In the genomic region with DNA sequence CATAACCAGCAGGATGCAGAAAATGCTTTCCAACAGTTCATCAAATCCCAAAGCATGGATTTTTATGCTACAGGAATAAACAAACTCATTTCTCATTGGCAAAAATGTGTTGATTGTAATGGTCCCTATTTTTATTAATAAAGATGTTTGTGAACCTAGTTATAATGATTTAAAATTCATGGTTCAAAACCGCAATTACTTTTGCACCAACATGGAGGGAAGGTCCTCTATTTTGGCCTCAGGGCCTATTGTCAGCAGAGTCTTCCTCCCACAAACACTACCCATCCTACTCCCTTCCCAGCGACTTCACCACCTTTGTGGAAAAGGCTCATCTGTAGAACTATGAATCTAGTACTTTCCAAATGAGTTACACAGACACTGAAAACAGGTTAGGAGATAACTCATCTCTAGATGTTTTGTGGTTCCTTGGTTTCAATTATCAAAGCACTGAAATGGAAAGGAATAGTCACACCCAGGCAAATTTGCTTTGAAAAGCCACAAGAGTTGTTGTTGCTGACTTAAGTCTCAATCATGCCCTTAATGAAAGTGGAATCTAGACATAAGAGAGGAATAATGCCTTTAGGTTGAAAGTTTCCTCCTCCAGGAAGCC, we compare ENCODE assay signal across 10 cellular contexts.
A peak's percentile ranks its signal among the peaks of the same experiment; 100 is the strongest.
DNase-seq lines count a peak whose midpoint lies in the region; ATAC-seq lines count a peak whose summit lies in the region.
"Had no signal": no experiment of that assay in that cellular context is flagged by ENCODE, and none has a peak within 500 bp of the region (broad histone marks: within the 10 kb centered on the region; RNA-seq: fewer than 3 reads in every experiment).

No MANE protein-coding gene starts in this region.

- peaks cover 4% of the 10 kb centered on the region for H3K27me3 Mint-ChIP-seq in activated naive CD8-positive, alpha-beta T cell

- peak overlapping the region; percentile 90 for H3K27ac Mint-ChIP-seq in activated naive CD8-positive, alpha-beta T cell
- H3K27ac Mint-ChIP-seq: naive B cell had no signal

- ATAC-seq in GM18499 (IDR thresholded peaks at IDR 0.05; ENCODE audit: insufficient read depth, unreplicated experiment) (peak; percentile 81), GM19452 (IDR thresholded peaks at IDR 0.05; ENCODE audit: unreplicated experiment) (peak; percentile 92), HG03108 (IDR thresholded peaks at IDR 0.05; ENCODE audit: unreplicated experiment) (peak; percentile 78)

- DNase-seq in iPS-NIHi7 (ENCODE audit: extremely low spot score) (no peak), NAMALWA (ENCODE audit: low spot score) (no peak), NCI-H1105 treated with DMSO at 0.1 percent for 48 hours (lab: John Stamatoyannopoulos, UW) (no peak), NCI-H774 (lab: John Stamatoyannopoulos, UW) (no peak)
- DNase-seq: naive B cell, Peyer's patch had no signal

- H3K4me3 Mint-ChIP-seq in activated naive CD8-positive, alpha-beta T cell = peak overlapping the region; percentile 63
- H3K4me3 Mint-ChIP-seq: naive B cell had no signal

- H3K36me3 Mint-ChIP-seq in activated naive CD8-positive, alpha-beta T cell = peaks cover 15% of the 10 kb centered on the region
- H3K36me3 Mint-ChIP-seq: naive B cell had no signal

- H3K4me1 Mint-ChIP-seq in activated naive CD8-positive, alpha-beta T cell (ENCODE audit: low read depth) = peaks cover 46% of the 10 kb centered on the region

- peaks cover 5% of the 10 kb centered on the region for H3K9me3 Mint-ChIP-seq in activated naive CD8-positive, alpha-beta T cell (ENCODE audit: low read depth)
